Comparison of ENCODE assay signal across 13 cellular contexts in genomic region chr5:89308606-89309040, GRCh38.
A peak's percentile ranks its signal among the peaks of the same experiment; 100 is the strongest.
DNase-seq lines count a peak whose midpoint lies in the region; ATAC-seq, FAIRE-seq and TF ChIP-seq lines count a peak whose summit lies in the region.
"Had no signal": no experiment of that assay in that cellular context is flagged by ENCODE, and none has a peak within 500 bp of the region (broad histone marks: within the 10 kb centered on the region; RNA-seq: fewer than 3 reads in every experiment).

No MANE protein-coding gene starts in this region.

- intact Hi-C loops in vagina (cut with DNase I) (no loop called here), Calu3 (cut with micrococcal nuclease; ENCODE audit: unreplicated experiment) (no loop called here)

- H3K79me2 ChIP-seq in astrocyte (ENCODE audit: insufficient read depth, low read length) = no peaks in the 10 kb centered on the region

- no peaks in the 10 kb centered on the region for H4K20me1 ChIP-seq in astrocyte (ENCODE audit: insufficient read depth, low read length)

- peaks cover 2% of the 10 kb centered on the region for H3K9me3 Mint-ChIP-seq in astrocyte (ENCODE audit: unreplicated experiment)
- H3K9me3 Mint-ChIP-seq in natural killer cell treated with Interleukin-12 subunit alpha and Interleukin-12 subunit beta and Interleukin-15 and Interleukin-18, amount 100 ng/mL, for 72 hours = no peaks in the 10 kb centered on the region
- no peaks in the 10 kb centered on the region for H3K9me3 Mint-ChIP-seq in Calu3 (ENCODE audit: low read depth, unreplicated experiment)

- H3K27me3 Mint-ChIP-seq in astrocyte (ENCODE audit: low read depth, unreplicated experiment) (no peaks in the 10 kb centered on the region), Calu3 (ENCODE audit: unreplicated experiment) (no peaks in the 10 kb centered on the region)
- no peaks in the 10 kb centered on the region for H3K27me3 Mint-ChIP-seq in natural killer cell treated with Interleukin-12 subunit alpha and Interleukin-12 subunit beta and Interleukin-15 and Interleukin-18, amount 100 ng/mL, for 72 hours
- H3K27me3 Mint-ChIP-seq: CD4-positive, alpha-beta memory T cell; naive thymus-derived CD8-positive, alpha-beta T cell had no signal

- H3K27ac Mint-ChIP-seq in astrocyte (ENCODE audit: unreplicated experiment) = peak overlapping the region; percentile 50
- H3K27ac Mint-ChIP-seq in natural killer cell treated with Interleukin-12 subunit alpha and Interleukin-12 subunit beta and Interleukin-15 and Interleukin-18, amount 100 ng/mL, for 72 hours = no peak overlapping the region
- H3K27ac Mint-ChIP-seq in Calu3 (ENCODE audit: unreplicated experiment) = no peak overlapping the region
- H3K27ac Mint-ChIP-seq: CD4-positive, alpha-beta memory T cell had no signal

- no peak overlapping the region for H3K9ac ChIP-seq in astrocyte (ENCODE audit: low read length)

- no peak overlapping the region for H2AFZ ChIP-seq in astrocyte (ENCODE audit: low read depth, low read length)

- no TSS peak for BruUV-seq in Calu3 (replicated peaks; lab: Mats Ljungman, UMichigan)

- DNase-seq in astrocyte (ENCODE audit: low read depth) (no peak), NCI-H1930 (lab: John Stamatoyannopoulos, UW) (no peak), vagina (ENCODE audit: extremely low spot score in 2 of 2) (no peak), Calu3 (no peak)
- no peak for DNase-seq in natural killer cell treated with Interleukin-12 subunit alpha and Interleukin-12 subunit beta and Interleukin-15 and Interleukin-18, amount 100 ng/mL, for 72 hours (ENCODE audit: low spot score)
- DNase-seq: body of pancreas; CD4-positive, alpha-beta memory T cell; naive thymus-derived CD8-positive, alpha-beta T cell; small intestine had no signal

- no peak for TF ChIP-seq CTCF in astrocyte (IDR thresholded peaks at IDR 0.05; ENCODE audit: insufficient read depth, low read depth, low read length)
- TF ChIP-seq CTCF in vagina (IDR thresholded peaks at IDR 0.05) = no peak
- TF ChIP-seq CTCF in Calu3 (IDR thresholded peaks at IDR 0.05; ENCODE audit: unreplicated experiment) = no peak

- peaks cover 14% of the 10 kb centered on the region for H3K4me1 Mint-ChIP-seq in astrocyte (ENCODE audit: low read depth, unreplicated experiment)
- peaks cover 3 to 13% of the 10 kb centered on the region in 2 donors for H3K4me1 Mint-ChIP-seq in natural killer cell treated with Interleukin-12 subunit alpha and Interleukin-12 subunit beta and Interleukin-15 and Interleukin-18, amount 100 ng/mL, for 72 hours (ENCODE audit: low read depth in 2 of 2)
- peaks cover 6% of the 10 kb centered on the region for H3K4me1 Mint-ChIP-seq in Calu3 (ENCODE audit: low read depth, unreplicated experiment)
- H3K4me1 Mint-ChIP-seq: CD4-positive, alpha-beta memory T cell had no signal

- H3K9me3 ChIP-seq in astrocyte (ENCODE audit: insufficient read depth, low read depth, low read length) = no peaks in the 10 kb centered on the region
- no peaks in the 10 kb centered on the region for H3K9me3 ChIP-seq in vagina
- H3K9me3 ChIP-seq: body of pancreas had no signal

- TF ChIP-seq POLR2A in vagina (IDR thresholded peaks at IDR 0.05) = no peak

- no peak overlapping the region for H3K4me2 ChIP-seq in astrocyte (ENCODE audit: low read length)

- no peaks in the 10 kb centered on the region for H3K36me3 Mint-ChIP-seq in astrocyte (ENCODE audit: low read depth, unreplicated experiment)
- no peaks in the 10 kb centered on the region for H3K36me3 Mint-ChIP-seq in natural killer cell treated with Interleukin-12 subunit alpha and Interleukin-12 subunit beta and Interleukin-15 and Interleukin-18, amount 100 ng/mL, for 72 hours
- H3K36me3 Mint-ChIP-seq in Calu3 (ENCODE audit: insufficient read depth, unreplicated experiment) = no peaks in the 10 kb centered on the region
- H3K36me3 Mint-ChIP-seq: CD4-positive, alpha-beta memory T cell; naive thymus-derived CD8-positive, alpha-beta T cell had no signal

- H3K36me3 ChIP-seq in astrocyte (ENCODE audit: insufficient read depth, low read length) (no peaks in the 10 kb centered on the region), vagina (no peaks in the 10 kb centered on the region)

- ATAC-seq in GM18867 (IDR thresholded peaks at IDR 0.05; ENCODE audit: unreplicated experiment) (peak; percentile 83), GM21528 (IDR thresholded peaks at IDR 0.05; ENCODE audit: low FRiP score, unreplicated experiment) (peak; percentile 92), HG03066 (IDR thresholded peaks at IDR 0.05; ENCODE audit: low read depth, unreplicated experiment) (peak; percentile 93)
- no peak for ATAC-seq in natural killer cell treated with Interleukin-12 subunit alpha and Interleukin-12 subunit beta and Interleukin-15 and Interleukin-18, amount 100 ng/mL, for 72 hours
- ATAC-seq: body of pancreas; naive thymus-derived CD8-positive, alpha-beta T cell had no signal

- H3K4me3 Mint-ChIP-seq in astrocyte (ENCODE audit: unreplicated experiment) (no peak overlapping the region), Calu3 (ENCODE audit: low read depth, unreplicated experiment) (no peak overlapping the region)
- no peak overlapping the region for H3K4me3 Mint-ChIP-seq in natural killer cell treated with Interleukin-12 subunit alpha and Interleukin-12 subunit beta and Interleukin-15 and Interleukin-18, amount 100 ng/mL, for 72 hours
- H3K4me3 Mint-ChIP-seq: CD4-positive, alpha-beta memory T cell; naive thymus-derived CD8-positive, alpha-beta T cell had no signal

- no peak overlapping the region for H3K27ac ChIP-seq in astrocyte (ENCODE audit: low read depth, low read length)
- no peak overlapping the region for H3K27ac ChIP-seq in vagina
- H3K27ac ChIP-seq: body of pancreas had no signal

- no peak overlapping the region for H3K4me3 ChIP-seq in astrocyte (ENCODE audit: insufficient read depth, low read depth, low read length)
- no peak overlapping the region for H3K4me3 ChIP-seq in vagina
- H3K4me3 ChIP-seq: body of pancreas had no signal

- no peak for FAIRE-seq in astrocyte (lab: Jason Lieb, UNC)
- FAIRE-seq: endothelial cell of umbilical vein, small intestine had no signal

- H3K4me1 ChIP-seq in astrocyte (ENCODE audit: insufficient read depth, low read length) = peaks cover 8% of the 10 kb centered on the region
- peaks cover 3% of the 10 kb centered on the region for H3K4me1 ChIP-seq in vagina
- H3K4me1 ChIP-seq: body of pancreas had no signal

- H3K27me3 ChIP-seq in astrocyte (ENCODE audit: insufficient read depth, low read length) = no peaks in the 10 kb centered on the region
- no peaks in the 10 kb centered on the region for H3K27me3 ChIP-seq in vagina
- H3K27me3 ChIP-seq: body of pancreas had no signal

- CTCF ChIA-PET in Calu3 (lab: Charles Lee) = no interaction called here

Comparison
In these comparisons a context has a peak if more than half of its experiments do, and no peak if none do; other contexts are left out.
1. ATAC-seq: peak in GM18867 (single experiment), GM21528 (single experiment) and HG03066 (single experiment); none in natural killer cell treated with Interleukin-12 subunit alpha and Interleukin-12 subunit beta and Interleukin-15 and Interleukin-18, amount 100 ng/mL, for 72 hours (0 of 2).